Comparison of ENCODE assay signal across 1 cellular context in the genomic region with DNA sequence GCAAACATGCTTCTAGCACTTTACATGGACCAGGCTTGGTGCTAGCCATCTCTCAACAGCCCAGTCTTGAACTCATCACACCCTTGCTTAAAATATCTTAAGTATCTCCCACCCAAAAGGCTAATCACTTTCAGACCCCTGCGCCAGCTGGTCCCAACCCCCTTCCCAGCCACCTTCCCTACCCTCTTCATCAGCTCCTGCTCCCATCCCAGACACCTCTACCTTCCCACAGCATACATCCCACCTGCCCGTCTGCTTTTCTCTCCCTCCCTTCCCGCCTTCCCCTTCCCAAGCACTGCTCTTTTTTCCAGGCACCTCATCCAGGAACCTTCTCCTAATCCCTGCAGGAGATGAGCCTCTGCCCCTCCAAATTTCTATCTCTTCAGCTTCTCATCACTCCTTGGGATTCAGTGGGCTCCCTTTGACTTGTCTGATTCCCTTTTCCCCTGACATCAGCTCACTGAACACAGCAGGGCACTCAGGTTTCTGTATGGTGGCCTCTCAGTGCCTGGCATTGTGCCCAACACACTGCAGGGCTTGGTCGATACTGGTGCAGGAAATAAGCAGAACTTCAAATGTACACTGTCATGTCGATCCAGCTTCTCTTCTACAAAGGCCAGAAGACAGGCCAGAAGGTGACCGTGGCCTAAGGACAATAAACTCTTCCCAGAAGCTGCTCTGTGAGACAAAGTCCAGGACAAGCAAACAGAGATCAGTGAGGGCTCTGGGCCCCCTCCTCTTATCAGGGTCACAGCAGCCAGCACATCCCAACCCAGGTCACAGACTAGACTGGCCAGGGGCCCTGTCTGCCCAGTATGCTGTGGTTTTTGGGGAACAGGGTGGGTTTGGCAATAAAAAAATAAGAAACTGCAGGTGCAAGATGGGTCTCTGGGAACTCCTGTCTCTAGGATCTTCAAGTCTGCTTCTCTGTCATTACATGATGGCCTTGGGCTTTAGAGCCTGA.
TF ChIP-seq lines count a peak whose summit lies in the region.

No MANE protein-coding gene starts in this region.

TF ChIP-seq in HepG2, 621 proteins besides CTCF, POLR2A, EP300 and RAD21 (continued from another document and continues in another):
- TF ChIP-seq, protein P1, sequence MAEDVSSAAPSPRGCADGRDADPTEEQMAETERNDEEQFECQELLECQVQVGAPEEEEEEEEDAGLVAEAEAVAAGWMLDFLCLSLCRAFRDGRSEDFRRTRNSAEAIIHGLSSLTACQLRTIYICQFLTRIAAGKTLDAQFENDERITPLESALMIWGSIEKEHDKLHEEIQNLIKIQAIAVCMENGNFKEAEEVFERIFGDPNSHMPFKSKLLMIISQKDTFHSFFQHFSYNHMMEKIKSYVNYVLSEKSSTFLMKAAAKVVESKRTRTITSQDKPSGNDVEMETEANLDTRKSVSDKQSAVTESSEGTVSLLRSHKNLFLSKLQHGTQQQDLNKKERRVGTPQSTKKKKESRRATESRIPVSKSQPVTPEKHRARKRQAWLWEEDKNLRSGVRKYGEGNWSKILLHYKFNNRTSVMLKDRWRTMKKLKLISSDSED (CRISPR knock-in tag; IDR thresholded peaks at IDR 0.05): no peak
- peak; percentile 82; the same call in 1 of the 2 replicates for TF ChIP-seq REPIN1 (CRISPR knock-in tag; IDR thresholded peaks at IDR 0.05; ENCODE audit: borderline replicate concordance, low read depth)
- TF ChIP-seq, protein P2, sequence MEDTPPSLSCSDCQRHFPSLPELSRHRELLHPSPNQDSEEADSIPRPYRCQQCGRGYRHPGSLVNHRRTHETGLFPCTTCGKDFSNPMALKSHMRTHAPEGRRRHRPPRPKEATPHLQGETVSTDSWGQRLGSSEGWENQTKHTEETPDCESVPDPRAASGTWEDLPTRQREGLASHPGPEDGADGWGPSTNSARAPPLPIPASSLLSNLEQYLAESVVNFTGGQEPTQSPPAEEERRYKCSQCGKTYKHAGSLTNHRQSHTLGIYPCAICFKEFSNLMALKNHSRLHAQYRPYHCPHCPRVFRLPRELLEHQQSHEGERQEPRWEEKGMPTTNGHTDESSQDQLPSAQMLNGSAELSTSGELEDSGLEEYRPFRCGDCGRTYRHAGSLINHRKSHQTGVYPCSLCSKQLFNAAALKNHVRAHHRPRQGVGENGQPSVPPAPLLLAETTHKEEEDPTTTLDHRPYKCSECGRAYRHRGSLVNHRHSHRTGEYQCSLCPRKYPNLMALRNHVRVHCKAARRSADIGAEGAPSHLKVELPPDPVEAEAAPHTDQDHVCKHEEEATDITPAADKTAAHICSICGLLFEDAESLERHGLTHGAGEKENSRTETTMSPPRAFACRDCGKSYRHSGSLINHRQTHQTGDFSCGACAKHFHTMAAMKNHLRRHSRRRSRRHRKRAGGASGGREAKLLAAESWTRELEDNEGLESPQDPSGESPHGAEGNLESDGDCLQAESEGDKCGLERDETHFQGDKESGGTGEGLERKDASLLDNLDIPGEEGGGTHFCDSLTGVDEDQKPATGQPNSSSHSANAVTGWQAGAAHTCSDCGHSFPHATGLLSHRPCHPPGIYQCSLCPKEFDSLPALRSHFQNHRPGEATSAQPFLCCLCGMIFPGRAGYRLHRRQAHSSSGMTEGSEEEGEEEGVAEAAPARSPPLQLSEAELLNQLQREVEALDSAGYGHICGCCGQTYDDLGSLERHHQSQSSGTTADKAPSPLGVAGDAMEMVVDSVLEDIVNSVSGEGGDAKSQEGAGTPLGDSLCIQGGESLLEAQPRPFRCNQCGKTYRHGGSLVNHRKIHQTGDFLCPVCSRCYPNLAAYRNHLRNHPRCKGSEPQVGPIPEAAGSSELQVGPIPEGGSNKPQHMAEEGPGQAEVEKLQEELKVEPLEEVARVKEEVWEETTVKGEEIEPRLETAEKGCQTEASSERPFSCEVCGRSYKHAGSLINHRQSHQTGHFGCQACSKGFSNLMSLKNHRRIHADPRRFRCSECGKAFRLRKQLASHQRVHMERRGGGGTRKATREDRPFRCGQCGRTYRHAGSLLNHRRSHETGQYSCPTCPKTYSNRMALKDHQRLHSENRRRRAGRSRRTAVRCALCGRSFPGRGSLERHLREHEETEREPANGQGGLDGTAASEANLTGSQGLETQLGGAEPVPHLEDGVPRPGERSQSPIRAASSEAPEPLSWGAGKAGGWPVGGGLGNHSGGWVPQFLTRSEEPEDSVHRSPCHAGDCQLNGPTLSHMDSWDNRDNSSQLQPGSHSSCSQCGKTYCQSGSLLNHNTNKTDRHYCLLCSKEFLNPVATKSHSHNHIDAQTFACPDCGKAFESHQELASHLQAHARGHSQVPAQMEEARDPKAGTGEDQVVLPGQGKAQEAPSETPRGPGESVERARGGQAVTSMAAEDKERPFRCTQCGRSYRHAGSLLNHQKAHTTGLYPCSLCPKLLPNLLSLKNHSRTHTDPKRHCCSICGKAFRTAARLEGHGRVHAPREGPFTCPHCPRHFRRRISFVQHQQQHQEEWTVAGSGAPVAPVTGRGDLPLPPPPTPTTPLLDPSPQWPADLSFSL (CRISPR knock-in tag; IDR thresholded peaks at IDR 0.05): no peak
- no peak for TF ChIP-seq TCF12 (IDR thresholded peaks at IDR 0.05)
- TF ChIP-seq TCF12 (CRISPR knock-in tag; IDR thresholded peaks at IDR 0.05): no peak; the same call in none of the 2 replicates
- TF ChIP-seq ZNF546 (CRISPR knock-in tag; conservative IDR thresholded peaks at IDR 0.05): no peak
- peak; percentile 93 for TF ChIP-seq HDAC1 (CRISPR knock-in tag; IDR thresholded peaks at IDR 0.05)
- TF ChIP-seq NR2F2 (IDR thresholded peaks at IDR 0.05; ENCODE audit: borderline replicate concordance, low read depth): peak; percentile 94
- peak; percentile 79 for TF ChIP-seq ASH2L (IDR thresholded peaks at IDR 0.05; ENCODE audit: insufficient read length, low read depth, low read length)
- TF ChIP-seq, protein P3, sequence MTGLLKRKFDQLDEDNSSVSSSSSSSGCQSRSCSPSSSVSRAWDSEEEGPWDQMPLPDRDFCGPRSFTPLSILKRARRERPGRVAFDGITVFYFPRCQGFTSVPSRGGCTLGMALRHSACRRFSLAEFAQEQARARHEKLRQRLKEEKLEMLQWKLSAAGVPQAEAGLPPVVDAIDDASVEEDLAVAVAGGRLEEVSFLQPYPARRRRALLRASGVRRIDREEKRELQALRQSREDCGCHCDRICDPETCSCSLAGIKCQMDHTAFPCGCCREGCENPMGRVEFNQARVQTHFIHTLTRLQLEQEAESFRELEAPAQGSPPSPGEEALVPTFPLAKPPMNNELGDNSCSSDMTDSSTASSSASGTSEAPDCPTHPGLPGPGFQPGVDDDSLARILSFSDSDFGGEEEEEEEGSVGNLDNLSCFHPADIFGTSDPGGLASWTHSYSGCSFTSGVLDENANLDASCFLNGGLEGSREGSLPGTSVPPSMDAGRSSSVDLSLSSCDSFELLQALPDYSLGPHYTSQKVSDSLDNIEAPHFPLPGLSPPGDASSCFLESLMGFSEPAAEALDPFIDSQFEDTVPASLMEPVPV (CRISPR knock-in tag; IDR thresholded peaks at IDR 0.05): peak; percentile 74; the same call in 1 of the 2 replicates
- no peak for TF ChIP-seq ZFP36 (IDR thresholded peaks at IDR 0.05; ENCODE audit: borderline replicate concordance, low read depth, low read length, partially characterized antibody)
- no peak for TF ChIP-seq ZNF30 (CRISPR knock-in tag; IDR thresholded peaks at IDR 0.05)
- TF ChIP-seq ZNF766 (CRISPR knock-in tag; IDR thresholded peaks at IDR 0.05; ENCODE audit: borderline replicate concordance): no peak; the same call in 1 of the 2 replicates
- TF ChIP-seq RNF2 (conservative IDR thresholded peaks at IDR 0.05; ENCODE audit: low read depth): no peak
- TF ChIP-seq, protein P4, sequence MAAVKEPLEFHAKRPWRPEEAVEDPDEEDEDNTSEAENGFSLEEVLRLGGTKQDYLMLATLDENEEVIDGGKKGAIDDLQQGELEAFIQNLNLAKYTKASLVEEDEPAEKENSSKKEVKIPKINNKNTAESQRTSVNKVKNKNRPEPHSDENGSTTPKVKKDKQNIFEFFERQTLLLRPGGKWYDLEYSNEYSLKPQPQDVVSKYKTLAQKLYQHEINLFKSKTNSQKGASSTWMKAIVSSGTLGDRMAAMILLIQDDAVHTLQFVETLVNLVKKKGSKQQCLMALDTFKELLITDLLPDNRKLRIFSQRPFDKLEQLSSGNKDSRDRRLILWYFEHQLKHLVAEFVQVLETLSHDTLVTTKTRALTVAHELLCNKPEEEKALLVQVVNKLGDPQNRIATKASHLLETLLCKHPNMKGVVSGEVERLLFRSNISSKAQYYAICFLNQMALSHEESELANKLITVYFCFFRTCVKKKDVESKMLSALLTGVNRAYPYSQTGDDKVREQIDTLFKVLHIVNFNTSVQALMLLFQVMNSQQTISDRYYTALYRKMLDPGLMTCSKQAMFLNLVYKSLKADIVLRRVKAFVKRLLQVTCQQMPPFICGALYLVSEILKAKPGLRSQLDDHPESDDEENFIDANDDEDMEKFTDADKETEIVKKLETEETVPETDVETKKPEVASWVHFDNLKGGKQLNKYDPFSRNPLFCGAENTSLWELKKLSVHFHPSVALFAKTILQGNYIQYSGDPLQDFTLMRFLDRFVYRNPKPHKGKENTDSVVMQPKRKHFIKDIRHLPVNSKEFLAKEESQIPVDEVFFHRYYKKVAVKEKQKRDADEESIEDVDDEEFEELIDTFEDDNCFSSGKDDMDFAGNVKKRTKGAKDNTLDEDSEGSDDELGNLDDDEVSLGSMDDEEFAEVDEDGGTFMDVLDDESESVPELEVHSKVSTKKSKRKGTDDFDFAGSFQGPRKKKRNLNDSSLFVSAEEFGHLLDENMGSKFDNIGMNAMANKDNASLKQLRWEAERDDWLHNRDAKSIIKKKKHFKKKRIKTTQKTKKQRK (IDR thresholded peaks at IDR 0.05; ENCODE audit: low read length): no peak
- TF ChIP-seq ZSCAN22 (CRISPR knock-in tag; IDR thresholded peaks at IDR 0.05): no peak
- TF ChIP-seq NCOA5 (CRISPR knock-in tag; IDR thresholded peaks at IDR 0.05): no peak
- TF ChIP-seq ZNF260 (CRISPR knock-in tag; IDR thresholded peaks at IDR 0.05; ENCODE audit: borderline replicate concordance, low read depth): no peak
- no peak; the same call in 1 of the 2 replicates for TF ChIP-seq ZFP37 (CRISPR knock-in tag; IDR thresholded peaks at IDR 0.05; ENCODE audit: borderline replicate concordance)
- TF ChIP-seq, protein P5, sequence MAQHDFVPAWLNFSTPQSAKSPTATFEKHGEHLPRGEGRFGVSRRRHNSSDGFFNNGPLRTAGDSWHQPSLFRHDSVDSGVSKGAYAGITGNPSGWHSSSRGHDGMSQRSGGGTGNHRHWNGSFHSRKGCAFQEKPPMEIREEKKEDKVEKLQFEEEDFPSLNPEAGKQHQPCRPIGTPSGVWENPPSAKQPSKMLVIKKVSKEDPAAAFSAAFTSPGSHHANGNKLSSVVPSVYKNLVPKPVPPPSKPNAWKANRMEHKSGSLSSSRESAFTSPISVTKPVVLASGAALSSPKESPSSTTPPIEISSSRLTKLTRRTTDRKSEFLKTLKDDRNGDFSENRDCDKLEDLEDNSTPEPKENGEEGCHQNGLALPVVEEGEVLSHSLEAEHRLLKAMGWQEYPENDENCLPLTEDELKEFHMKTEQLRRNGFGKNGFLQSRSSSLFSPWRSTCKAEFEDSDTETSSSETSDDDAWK (CRISPR knock-in tag; IDR thresholded peaks at IDR 0.05): no peak
- TF ChIP-seq ZNF589 (CRISPR knock-in tag; conservative IDR thresholded peaks at IDR 0.05): 0 out of 2 replicates have a peak, but pooled peaks have one; percentile 67
- TF ChIP-seq, protein P6, sequence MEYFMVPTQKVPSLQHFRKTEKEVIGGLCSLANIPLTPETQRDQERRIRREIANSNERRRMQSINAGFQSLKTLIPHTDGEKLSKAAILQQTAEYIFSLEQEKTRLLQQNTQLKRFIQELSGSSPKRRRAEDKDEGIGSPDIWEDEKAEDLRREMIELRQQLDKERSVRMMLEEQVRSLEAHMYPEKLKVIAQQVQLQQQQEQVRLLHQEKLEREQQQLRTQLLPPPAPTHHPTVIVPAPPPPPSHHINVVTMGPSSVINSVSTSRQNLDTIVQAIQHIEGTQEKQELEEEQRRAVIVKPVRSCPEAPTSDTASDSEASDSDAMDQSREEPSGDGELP (IDR thresholded peaks at IDR 0.05; ENCODE audit: borderline replicate concordance, low read depth): peak; percentile 68; the same call in 1 of the 2 replicates
- no peak; the same call in 1 of the 2 replicates for TF ChIP-seq DMAP1 (CRISPR knock-in tag; IDR thresholded peaks at IDR 0.05)
- no peak; the same call in 1 of the 2 replicates for TF ChIP-seq ZSCAN12 (CRISPR knock-in tag; IDR thresholded peaks at IDR 0.05)
- no peak for TF ChIP-seq PLRG1 (conservative IDR thresholded peaks at IDR 0.05)
- no peak for TF ChIP-seq ZKSCAN5 (CRISPR knock-in tag; IDR thresholded peaks at IDR 0.05)
- no peak for TF ChIP-seq ZNF10 (CRISPR knock-in tag; IDR thresholded peaks at IDR 0.05; ENCODE audit: borderline replicate concordance, low read depth)
- TF ChIP-seq, protein P7, sequence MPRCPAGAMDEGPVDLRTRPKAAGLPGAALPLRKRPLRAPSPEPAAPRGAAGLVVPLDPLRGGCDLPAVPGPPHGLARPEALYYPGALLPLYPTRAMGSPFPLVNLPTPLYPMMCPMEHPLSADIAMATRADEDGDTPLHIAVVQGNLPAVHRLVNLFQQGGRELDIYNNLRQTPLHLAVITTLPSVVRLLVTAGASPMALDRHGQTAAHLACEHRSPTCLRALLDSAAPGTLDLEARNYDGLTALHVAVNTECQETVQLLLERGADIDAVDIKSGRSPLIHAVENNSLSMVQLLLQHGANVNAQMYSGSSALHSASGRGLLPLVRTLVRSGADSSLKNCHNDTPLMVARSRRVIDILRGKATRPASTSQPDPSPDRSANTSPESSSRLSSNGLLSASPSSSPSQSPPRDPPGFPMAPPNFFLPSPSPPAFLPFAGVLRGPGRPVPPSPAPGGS (CRISPR knock-in tag; IDR thresholded peaks at IDR 0.05): 0 out of 2 replicates have a peak, but pooled peaks have one; percentile 62
- TF ChIP-seq ISX (CRISPR knock-in tag; conservative IDR thresholded peaks at IDR 0.05): no peak
- no peak for TF ChIP-seq TOE1 (CRISPR knock-in tag; IDR thresholded peaks at IDR 0.05)
- TF ChIP-seq ZNF296 (CRISPR knock-in tag; conservative IDR thresholded peaks at IDR 0.05): no peak; the same call in 1 of the 2 replicates
- no peak for TF ChIP-seq MAFG (CRISPR knock-in tag; IDR thresholded peaks at IDR 0.05)
- no peak for TF ChIP-seq ZFP82 (CRISPR knock-in tag; IDR thresholded peaks at IDR 0.05; ENCODE audit: borderline replicate concordance)
- peak; percentile 86 for TF ChIP-seq HOXA3 (CRISPR knock-in tag; IDR thresholded peaks at IDR 0.05)
- no peak; the same call in 1 of the 2 replicates for TF ChIP-seq NFIC (IDR thresholded peaks at IDR 0.05; ENCODE audit: low read length)
